21 cellular contexts compared by ENCODE assay signal in genomic region chr5:84253946-84254345, GRCh38.
"Had no signal": no experiment of that assay in that cellular context is flagged by ENCODE, and none has a peak within 500 bp of the region (broad histone marks: within the 10 kb centered on the region; RNA-seq: fewer than 3 reads in every experiment).

No MANE protein-coding gene starts in this region.

- H3K4me2 ChIP-seq: KMS-11, SK-N-SH had no signal

- H3K27ac ChIP-seq: HL-60, KMS-11 had no signal

- H3K9ac ChIP-seq: KMS-11, SK-N-SH had no signal

- H3K4me3 ChIP-seq: K562 had no signal

- H3K9me3 ChIP-seq: SK-N-SH had no signal

- DNase-seq: Kasumi-1, MM.1S, NCI-H1092 treated with DMSO at 0.1 percent for 48 hours, NCI-H1436, NCI-H187, NCI-H2029, NCI-H2081 treated with DMSO at 0.1 percent for 48 hours, NCI-H2171, NCI-H226, NCI-H510A treated with DMSO at 0.1 percent for 48 hours, NCI-H526, NCI-H774, Right ventricle myocardium superior, RPMI8226, SIG-M5, SK-N-SH, SW 1271, T-cell had no signal
